In the genomic region with DNA sequence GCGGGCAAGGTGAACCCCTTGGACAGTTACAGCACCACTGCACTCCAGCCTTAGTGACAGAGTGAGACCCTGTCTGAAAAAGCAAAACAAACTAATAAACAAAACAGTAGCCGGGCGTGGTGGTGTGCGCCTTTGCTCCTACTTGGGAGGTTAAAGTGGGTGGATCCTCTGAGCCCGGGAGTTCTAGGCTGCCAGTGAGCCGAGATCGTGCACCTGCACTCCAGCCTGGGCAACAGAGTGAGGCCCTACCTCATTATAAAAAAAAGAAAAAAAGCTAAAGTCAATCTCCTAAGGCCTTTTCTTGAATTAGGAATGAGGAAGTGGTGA, we compare ENCODE assay signal across 8 cellular contexts. TPM values are rescaled to one million over a fixed set of nuclear protein-coding genes. Genes with fewer than 3 reads are reported as not detected.
DNase-seq lines count a peak whose midpoint lies in the region; ATAC-seq and TF ChIP-seq lines count a peak whose summit lies in the region.

No MANE protein-coding gene starts in this region.

- H3K4me3 ChIP-seq in ovary, result peak overlapping the region; percentile 34

- H3K36me3 ChIP-seq in ovary, result no peaks in the 10 kb centered on the region

- no peak for TF ChIP-seq EP300 in ovary (IDR thresholded peaks at IDR 0.05)

- H3K36me3 Mint-ChIP-seq in central memory CD8-positive, alpha-beta T cell (ENCODE audit: insufficient read depth), result peaks cover 5% of the 10 kb centered on the region

- peak overlapping the region; percentile 89 for H3K27ac Mint-ChIP-seq in central memory CD8-positive, alpha-beta T cell (ENCODE audit: low read depth)

- no peak for TF ChIP-seq POLR2A in GM18505 (IDR thresholded peaks at IDR 0.05; ENCODE audit: borderline replicate concordance, extremely low read depth, insufficient read depth, insufficient read length)
- TF ChIP-seq POLR2A in ovary (IDR thresholded peaks at IDR 0.05), result no peak

- WGBS in ovary, 3 donors, result 51 to 64% (median 59%) methylated on average over 7 of the region's 7 CpGs

- intact Hi-C loops in ovary (cut with DNase I), result no loop called here

- no peaks in the 10 kb centered on the region for H3K9me3 Mint-ChIP-seq in central memory CD8-positive, alpha-beta T cell

- H3K27me3 Mint-ChIP-seq in central memory CD8-positive, alpha-beta T cell, result no peaks in the 10 kb centered on the region

- peaks cover 13% of the 10 kb centered on the region for H3K4me1 Mint-ChIP-seq in central memory CD8-positive, alpha-beta T cell

- peak overlapping the region in 1 of 2 donors; percentile 79 for H3K27ac ChIP-seq in ovary

- H3K27me3 ChIP-seq in ovary, result no peaks in the 10 kb centered on the region

- H3K4me3 Mint-ChIP-seq in central memory CD8-positive, alpha-beta T cell, result peak overlapping the region; percentile 80

- DNase-seq in central memory CD8-positive, alpha-beta T cell (ENCODE audit: low spot score in 2 of 2), result no peak
- peak in 1 of 5 donors; percentile 39 for DNase-seq in ovary
- DNase-seq in middle frontal gyrus (ENCODE audit: extremely low spot score, low spot score), result no peak
- no peak for DNase-seq in T-helper 9 cell
- DNase-seq in COLO668 (lab: John Stamatoyannopoulos, UW; ENCODE audit: unreplicated experiment), result no peak

- TF ChIP-seq CTCF in ovary (IDR thresholded peaks at IDR 0.05), result no peak

- H3K9me3 ChIP-seq in ovary, result no peaks in the 10 kb centered on the region

- ATAC-seq in GM18505 (IDR thresholded peaks at IDR 0.05; ENCODE audit: unreplicated experiment) (peak; percentile 28), HG03103 (IDR thresholded peaks at IDR 0.05; ENCODE audit: low read depth, unreplicated experiment) (peak; percentile 23), esophagus mucosa (no peak)
- no peak for ATAC-seq in central memory CD8-positive, alpha-beta T cell (replicated peaks; ENCODE audit: extremely low read depth, poor library complexity, severe bottlenecking)

- H3K4me1 ChIP-seq in ovary (ENCODE audit: insufficient read depth), result no peaks in the 10 kb centered on the region

RNA-seq across cellular contexts. Expression of gene SPTLC2, which starts 24.7 kb away (rescaled TPM):
- 10 to 100 TPM; 13.1 to 31.1 (median 22.2) TPM for total RNA-seq in ovary
- polyA plus RNA-seq in ovary, result 10 to 100 TPM in 1 of 2 donors, 1 to 10 TPM in 1; 8.0 to 18.4 TPM
- 40.1 TPM for total RNA-seq in esophagus mucosa

Comparison
In these comparisons a context has a peak if more than half of its experiments do, and no peak if none do; other contexts are left out.
1. ATAC-seq: peak in GM18505 (single experiment) and HG03103 (single experiment); none in central memory CD8-positive, alpha-beta T cell (single experiment) and esophagus mucosa (single experiment).